22 cellular contexts compared by ENCODE assay signal in the genomic region with DNA sequence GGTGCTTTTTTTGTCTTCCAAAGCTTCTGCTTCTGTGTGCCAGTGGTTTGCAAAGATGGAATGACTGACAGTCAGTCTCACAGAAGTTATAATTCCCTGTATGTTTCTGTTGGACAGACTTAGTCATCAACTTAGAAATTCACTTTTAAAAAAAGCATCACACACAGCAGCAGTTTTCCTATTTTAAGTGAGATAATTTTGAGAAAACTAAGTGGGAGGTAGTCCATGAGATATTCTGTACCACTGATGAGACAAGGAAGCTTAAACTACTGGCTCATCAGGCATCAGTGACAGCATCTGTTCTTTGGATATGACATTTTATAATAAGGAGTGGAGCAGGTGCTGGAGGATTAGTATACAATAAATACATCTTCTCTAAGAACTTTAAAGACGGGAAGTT. TPM values are rescaled to one million over a fixed set of nuclear protein-coding genes. Genes with fewer than 3 reads are reported as not detected.
"Had no signal": no experiment of that assay in that cellular context is flagged by ENCODE, and none has a peak within 500 bp of the region (broad histone marks: within the 10 kb centered on the region; RNA-seq: fewer than 3 reads in every experiment).

No MANE protein-coding gene starts in this region.

- H3K27me3 ChIP-seq: ascending aorta, breast epithelium, heart right ventricle, left lung, transverse colon, vagina had no signal

- ATAC-seq: effector memory CD8-positive, alpha-beta T cell; heart right ventricle; left lung; naive thymus-derived CD4-positive, alpha-beta T cell; right cardiac atrium; T-helper 17 cell had no signal

- H3K27ac ChIP-seq: ascending aorta, breast epithelium, epithelial cell of prostate, heart right ventricle, left lung, transverse colon, vagina had no signal

- H3K4me3 Mint-ChIP-seq: dendritic cell treated with granulocyte-macrophage colony-stimulating factor and Interleukin-4, amounts not matched to agents 40 ng/mL and 50 ng/mL, for 4 days; effector memory CD8-positive, alpha-beta T cell; naive thymus-derived CD4-positive, alpha-beta T cell; T-helper 17 cell had no signal

- H3K9me3 Mint-ChIP-seq: dendritic cell treated with granulocyte-macrophage colony-stimulating factor and Interleukin-4, amounts not matched to agents 40 ng/mL and 50 ng/mL, for 4 days; effector memory CD8-positive, alpha-beta T cell; naive thymus-derived CD4-positive, alpha-beta T cell had no signal

- H3K27ac Mint-ChIP-seq: dendritic cell treated with granulocyte-macrophage colony-stimulating factor and Interleukin-4, amounts not matched to agents 40 ng/mL and 50 ng/mL, for 4 days; progenitor cell of endocrine pancreas; T-helper 17 cell had no signal

- DNase-seq: activated CD4-positive, alpha-beta T cell treated with anti-CD3 and anti-CD28 coated beads for 4 hours; activated effector memory CD4-positive, alpha-beta T cell treated with anti-CD3 and anti-CD28 coated beads, Interleukin-2, amount 50 U/mL, for 16 hours; activated T-cell treated with anti-CD3 and anti-CD28 coated beads for 4 hours; effector memory CD8-positive, alpha-beta T cell; foreskin melanocyte; heart right ventricle; islet precursor cell; left lung; mammary epithelial cell; naive thymus-derived CD4-positive, alpha-beta T cell; right cardiac atrium; SIG-M5; small intestine; T-helper 17 cell; transverse colon had no signal

- H3K27me3 Mint-ChIP-seq: dendritic cell treated with granulocyte-macrophage colony-stimulating factor and Interleukin-4, amounts not matched to agents 40 ng/mL and 50 ng/mL, for 4 days; effector memory CD8-positive, alpha-beta T cell; naive thymus-derived CD4-positive, alpha-beta T cell; progenitor cell of endocrine pancreas; T-helper 17 cell had no signal

- H3K4me3 ChIP-seq: ascending aorta, breast epithelium, heart right ventricle, left lung, transverse colon, vagina had no signal

RNA-seq across cellular contexts. Expression of gene ODAD4, which starts 56.2 kb away (rescaled TPM):
- total RNA-seq: ascending aorta, mononuclear cell had no signal
